ENCODE assay signal across 16 cellular contexts in genomic region chr11:119460582-119460981, GRCh38. TPM values are rescaled to one million over a fixed set of nuclear protein-coding genes. Genes with fewer than 3 reads are reported as not detected.
A peak's percentile ranks its signal among the peaks of the same experiment; 100 is the strongest.
DNase-seq lines count a peak whose midpoint lies in the region; FAIRE-seq and TF ChIP-seq lines count a peak whose summit lies in the region.
"Had no signal": no experiment of that assay in that cellular context is flagged by ENCODE, and none has a peak within 500 bp of the region (broad histone marks: within the 10 kb centered on the region; RNA-seq: fewer than 3 reads in every experiment).

No MANE protein-coding gene starts in this region.

- no peak overlapping the region for H3K4me3 Mint-ChIP-seq in immature natural killer cell

- H3K36me3 Mint-ChIP-seq in immature natural killer cell = peaks cover 0 to 4% (median 0%) of the 10 kb centered on the region in 3 donors

- no peak for FAIRE-seq in D721Med (lab: Jason Lieb, UNC)
- FAIRE-seq: colon, RCC 7860, small intestine had no signal

- DNase-seq in GM04503 (ENCODE audit: low read depth) (peak; percentile 87), SJCRH30 (peak in 1 of 2 experiments; percentile 47), fibroblast of villous mesenchyme (ENCODE audit: low read depth) (peak; percentile 94), D721Med (ENCODE audit: insufficient read length, low spot score) (no peak), immature natural killer cell (no peak), CD1c-positive myeloid dendritic cell (ENCODE audit: extremely low spot score) (no peak)
- DNase-seq in activated naive CD4-positive, alpha-beta T cell (lab: John Stamatoyannopoulos, UW) = no peak
- DNase-seq: activated gamma-delta T cell treated with Interleukin-2 at 50 U/mL for 16 hours, esophagus squamous epithelium, NCI-H1105 treated with DMSO at 0.1 percent for 48 hours, NCI-H446 treated with DMSO at 0.1 percent for 48 hours, small intestine, tibial artery had no signal

- H3K27ac Mint-ChIP-seq in immature natural killer cell = no peak overlapping the region

- no peaks in the 10 kb centered on the region for H3K36me3 ChIP-seq in SJCRH30
- H3K36me3 ChIP-seq: esophagus squamous epithelium, tibial artery had no signal

- TF ChIP-seq CTCF in fibroblast of villous mesenchyme (IDR thresholded peaks at IDR 0.05; ENCODE audit: insufficient read depth, low read depth, low read length) (no peak), D721Med (IDR thresholded peaks at IDR 0.05; ENCODE audit: insufficient read depth, missing control alignments) (no peak)

- H3K4me1 Mint-ChIP-seq in immature natural killer cell = peaks cover 4 to 17% of the 10 kb centered on the region in 2 donors

- H3K4me3 ChIP-seq in SJCRH30 (no peak overlapping the region), fibroblast of villous mesenchyme (ENCODE audit: low read depth, low read length) (no peak overlapping the region), skin epidermis (no peak overlapping the region)
- H3K4me3 ChIP-seq: esophagus squamous epithelium, tibial artery had no signal

- H3K27me3 Mint-ChIP-seq in immature natural killer cell (ENCODE audit: low read depth in 3 of 3) = peaks cover 2 to 10% (median 5%) of the 10 kb centered on the region in 3 donors

- H3K9me3 ChIP-seq in SJCRH30 (replicated peaks) = no peaks in the 10 kb centered on the region
- H3K9me3 ChIP-seq: esophagus squamous epithelium, tibial artery had no signal

- peak overlapping the region; percentile 30; the same call in 1 of the 2 replicates for H3K27ac ChIP-seq in SJCRH30
- H3K27ac ChIP-seq in skin epidermis = peak overlapping the region in 13 of 21 experiments; percentile 29 to 89 (median 52)
- H3K27ac ChIP-seq: tibial artery had no signal

- H3K9me3 Mint-ChIP-seq in immature natural killer cell = peaks cover 0 to 11% (median 4%) of the 10 kb centered on the region in 6 donors

- no peaks in the 10 kb centered on the region for H3K27me3 ChIP-seq in SJCRH30
- H3K27me3 ChIP-seq: esophagus squamous epithelium had no signal

- peaks cover 15% of the 10 kb centered on the region for H3K4me1 ChIP-seq in SJCRH30
- H3K4me1 ChIP-seq: tibial artery had no signal

RNA-seq across cellular contexts. Expression of gene THY1, which starts 37.6 kb away (rescaled TPM):
- 2.5 and 3.8 TPM in 2 replicates for total RNA-seq in SJCRH30 (2014; rRNA removed; shearing (Covaris generic))
- total RNA-seq in fibroblast of villous mesenchyme = 194 and 284 TPM in 2 replicates
- not detected for polyA plus RNA-seq in immature natural killer cell

Comparison
In these comparisons a context has a peak if more than half of its experiments do, and no peak if none do; other contexts are left out.
1. DNase-seq: peak in GM04503 (single experiment) and fibroblast of villous mesenchyme (single experiment); none in D721Med (single experiment), activated naive CD4-positive, alpha-beta T cell (0 of 4), immature natural killer cell (0 of 3) and CD1c-positive myeloid dendritic cell (single experiment).
2. RNA of gene THY1, which starts 37.6 kb away (total RNA-seq): 194 to 284 TPM in fibroblast of villous mesenchyme; 2.5 to 3.8 TPM in SJCRH30; every median in the first group is over 10 times any median in the second.